In the genomic region with DNA sequence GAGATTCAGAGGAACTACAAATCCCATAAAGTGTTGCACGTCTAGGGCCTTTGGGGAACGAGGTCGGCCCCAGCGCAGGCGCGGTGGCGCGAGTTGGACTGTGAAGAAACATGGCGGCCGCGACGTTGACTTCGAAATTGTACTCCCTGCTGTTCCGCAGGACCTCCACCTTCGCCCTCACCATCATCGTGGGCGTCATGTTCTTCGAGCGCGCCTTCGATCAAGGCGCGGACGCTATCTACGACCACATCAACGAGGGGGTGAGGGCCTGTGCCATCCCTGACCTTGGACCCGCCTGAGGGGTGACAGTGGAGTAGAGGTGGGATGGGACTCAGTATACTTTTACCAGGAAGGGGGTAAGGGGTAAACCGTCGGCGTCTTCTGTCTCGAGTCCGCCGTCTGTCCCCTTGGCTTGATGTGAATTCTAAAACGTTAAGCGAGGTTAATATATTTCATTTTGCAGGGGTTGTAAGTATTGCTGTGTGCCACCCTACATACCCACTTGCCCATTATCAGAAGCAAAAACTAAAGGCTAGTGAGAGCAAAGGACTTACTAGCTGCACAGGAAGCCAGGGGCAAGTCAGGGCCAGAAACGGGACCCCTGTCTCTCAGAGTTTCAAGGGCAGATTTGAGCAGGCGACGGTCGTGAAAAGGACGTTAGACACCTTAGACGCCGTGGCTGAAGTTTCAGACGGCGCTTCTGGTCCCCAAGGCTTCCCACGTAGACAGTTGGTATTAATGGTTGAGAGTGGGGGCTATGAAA, we compare ENCODE assay signal across 8 cellular contexts. TPM values are rescaled to one million over a fixed set of nuclear protein-coding genes. Genes with fewer than 3 reads are reported as not detected.
DNase-seq lines count a peak whose midpoint lies in the region; ATAC-seq lines count a peak whose summit lies in the region.

A gene (plus strand): TSS at position 81 of the 763 bp plus-strand sequence. CDS start 30 bp downstream, at position 111.

- H2BK15ac ChIP-seq in mesendoderm (replicated peaks; ENCODE audit: low read depth) = no peak within 1 kb of the TSS

- peak; percentile 91 to 95 (median 94) for DNase-seq in CD4-positive, CD25-positive, alpha-beta regulatory T cell
- peak; percentile 48 for DNase-seq in NK-92 (lab: John Stamatoyannopoulos, UW; ENCODE audit: unreplicated experiment)
- DNase-seq in activated CD8-positive, alpha-beta memory T cell treated with anti-CD3 and anti-CD28 coated beads for 4 hours (ENCODE audit: low read depth in 2 of 2) = peak; percentile 82 to 89
- DNase-seq in mesendoderm = peak; percentile 94
- DNase-seq in stimulated activated CD8-positive, alpha-beta memory T cell treated with anti-CD3 and anti-CD28 coated beads, Interleukin-12 subunit alpha, Interleukin-12 subunit beta, amount 100 ng/mL, for 4 hours (ENCODE audit: low read depth) = peak; percentile 87

- peaks cover 17% of the 10 kb centered on the region for H3K36me3 Mint-ChIP-seq in CD4-positive, CD25-positive, alpha-beta regulatory T cell

- H4K5ac ChIP-seq in mesendoderm (ENCODE audit: low read length) = peak within 1 kb of the TSS; percentile 23

- peaks cover 9% of the 10 kb centered on the region for H3K79me1 ChIP-seq in mesendoderm (ENCODE audit: low read length)

- H3K4me3 ChIP-seq in CD4-positive, CD25-positive, alpha-beta regulatory T cell (ENCODE audit: low read depth, low read length) = peak within 1 kb of the TSS; percentile 95
- H3K4me3 ChIP-seq in endocrine pancreas (ENCODE audit: control insufficient read depth, insufficient read depth, low read length) (peak within 1 kb of the TSS; percentile 93), mesendoderm (ENCODE audit: low read length) (peak within 1 kb of the TSS; percentile 74)

- peaks cover 10% of the 10 kb centered on the region for H3K79me2 ChIP-seq in mesendoderm (ENCODE audit: control insufficient read depth, insufficient read depth, low read length)

- peak within 1 kb of the TSS; percentile 76 for H3K4ac ChIP-seq in mesendoderm (ENCODE audit: low read depth, low read length)

- no CpG with 5 or more reads among the region's 45 CpGs for WGBS in mesendoderm (ENCODE audit: extremely low coverage, insufficient coverage, low lambda C conversion rate)

- no peak within 1 kb of the TSS for H2AK5ac ChIP-seq in mesendoderm (ENCODE audit: low read length)

- H3K4me1 Mint-ChIP-seq in CD4-positive, CD25-positive, alpha-beta regulatory T cell = peaks cover 3 to 51% (median 35%) of the 10 kb centered on the region in 4 donors

- H3K9ac ChIP-seq in endocrine pancreas (ENCODE audit: control insufficient read depth, insufficient read depth, low read length) (peak within 1 kb of the TSS; percentile 91), mesendoderm (ENCODE audit: low read length) (peak within 1 kb of the TSS; percentile 90)

- H3K4me2 ChIP-seq in mesendoderm (ENCODE audit: low read length) = peak within 1 kb of the TSS; percentile 84

- peak within 1 kb of the TSS; percentile 96 to 99 (median 99) for H3K27ac Mint-ChIP-seq in CD4-positive, CD25-positive, alpha-beta regulatory T cell

- no peaks in the 10 kb centered on the region for H3K27me3 Mint-ChIP-seq in CD4-positive, CD25-positive, alpha-beta regulatory T cell

- H3K27me3 ChIP-seq in CD4-positive, CD25-positive, alpha-beta regulatory T cell (ENCODE audit: control insufficient read depth, insufficient read depth, low read length) = no peaks in the 10 kb centered on the region
- H3K27me3 ChIP-seq in endocrine pancreas (ENCODE audit: control insufficient read depth, insufficient read depth, low read length) (no peaks in the 10 kb centered on the region), mesendoderm (ENCODE audit: insufficient read depth, low read length, poor library complexity) (no peaks in the 10 kb centered on the region)

- no peak within 1 kb of the TSS for H4K8ac ChIP-seq in mesendoderm (ENCODE audit: low read depth, low read length)

- peak within 1 kb of the TSS; percentile 95 to 99 (median 99) for H3K4me3 Mint-ChIP-seq in CD4-positive, CD25-positive, alpha-beta regulatory T cell

- H3K27ac ChIP-seq in CD4-positive, CD25-positive, alpha-beta regulatory T cell (ENCODE audit: insufficient read depth, low read length, poor library complexity, severe bottlenecking) = peak within 1 kb of the TSS; percentile 86
- peak within 1 kb of the TSS; percentile 34 for H3K27ac ChIP-seq in mesendoderm (ENCODE audit: low read depth, low read length)

- peaks cover 0 to 2% (median 0%) of the 10 kb centered on the region in 7 donors for H3K9me3 Mint-ChIP-seq in CD4-positive, CD25-positive, alpha-beta regulatory T cell

- peaks cover 17% of the 10 kb centered on the region for H3K4me1 ChIP-seq in CD4-positive, CD25-positive, alpha-beta regulatory T cell (ENCODE audit: control insufficient read depth, insufficient read depth, low read length, poor library complexity, severe bottlenecking)
- H3K4me1 ChIP-seq in endocrine pancreas (ENCODE audit: control insufficient read depth, insufficient read depth, low read length) (peaks cover 7% of the 10 kb centered on the region), mesendoderm (ENCODE audit: control insufficient read depth, low read depth, low read length) (peaks cover 4% of the 10 kb centered on the region)

- H2BK5ac ChIP-seq in mesendoderm (ENCODE audit: low read length) = peak within 1 kb of the TSS; percentile 14

- no peak within 1 kb of the TSS for H3K23ac ChIP-seq in mesendoderm (ENCODE audit: low read length)

- H3K9me3 ChIP-seq in CD4-positive, CD25-positive, alpha-beta regulatory T cell (ENCODE audit: control insufficient read depth in 2 of 2, low read length in 2 of 2) = no peaks in the 10 kb centered on the region
- no peaks in the 10 kb centered on the region for H3K9me3 ChIP-seq in endocrine pancreas (ENCODE audit: control insufficient read depth, low read length)

- H3K36me3 ChIP-seq in CD4-positive, CD25-positive, alpha-beta regulatory T cell (ENCODE audit: control insufficient read depth, insufficient read depth, low read length) = peaks cover 17% of the 10 kb centered on the region
- H3K36me3 ChIP-seq in endocrine pancreas (ENCODE audit: control insufficient read depth, insufficient read depth, low read length) = no peaks in the 10 kb centered on the region
- no peaks in the 10 kb centered on the region for H3K36me3 ChIP-seq in mesendoderm (ENCODE audit: control insufficient read depth, insufficient read depth, low read length)

- peak within 1 kb of the TSS; percentile 16 for H3K18ac ChIP-seq in mesendoderm (ENCODE audit: low read length)

- ATAC-seq in CD4-positive, CD25-positive, alpha-beta regulatory T cell (ENCODE audit: low read depth in 2 of 2) = peak; percentile 76 to 80
- ATAC-seq in GM19438 (IDR thresholded peaks at IDR 0.05; ENCODE audit: low read depth, unreplicated experiment) = peak; percentile 76
- peak; percentile 74 for ATAC-seq in HG03571 (IDR thresholded peaks at IDR 0.05; ENCODE audit: unreplicated experiment)

- no peak within 1 kb of the TSS for H2BK120ac ChIP-seq in mesendoderm (ENCODE audit: low read depth, low read length)

- H3K56ac ChIP-seq in mesendoderm (ENCODE audit: low read length) = peak within 1 kb of the TSS; percentile 95

RNA-seq across cellular contexts. Expression of the gene that starts here (rescaled TPM):
- 49.0 TPM for total RNA-seq in CD4-positive, CD25-positive, alpha-beta regulatory T cell
- 100 to 1,000 TPM; 296 to 420 (median 350) TPM for polyA plus RNA-seq in CD4-positive, CD25-positive, alpha-beta regulatory T cell
- polyA plus RNA-seq in mesendoderm (2013, experiment 1 of 2) = 135 TPM
- polyA plus RNA-seq in mesendoderm (2013, experiment 2 of 2) = 136 TPM

Comparison
In these comparisons a context has a peak if more than half of its experiments do, and no peak if none do; other contexts are left out.
1. Peak in every context shown above with its lines: DNase-seq, ATAC-seq, H3K4me3 ChIP-seq and H3K27ac ChIP-seq.